In genomic region chr20:62045529-62046277, GRCh38 we compare ENCODE assay signal across 18 cellular contexts.
"Had no signal": no experiment of that assay in that cellular context is flagged by ENCODE, and none has a peak within 500 bp of the region (broad histone marks: within the 10 kb centered on the region; RNA-seq: fewer than 3 reads in every experiment).

No MANE protein-coding gene starts in this region.

- H3K4me3 ChIP-seq: cardiac muscle cell, right atrium auricular region, skin epidermis, transverse colon had no signal

- H3K27me3 Mint-ChIP-seq: activated CD8-positive, alpha-beta T cell treated with anti-CD3 and anti-CD28 coated beads for 36 hours; activated naive CD8-positive, alpha-beta T cell treated with anti-CD3 and anti-CD28 coated beads, Interleukin-2, amount 50 U/mL, for 24 hours; naive B cell; stimulated activated memory B cell treated with anti-CD40 and anti-IgM and Interleukin-4, amounts not matched to agents 10 μg/mL and 1 μg/mL and 100 μg/mL, for 72 hours had no signal

- H3K27me3 ChIP-seq: cardiac muscle cell, right atrium auricular region, transverse colon had no signal

- ATAC-seq: activated CD8-positive, alpha-beta T cell treated with anti-CD3 and anti-CD28 coated beads for 36 hours; activated naive CD8-positive, alpha-beta T cell treated with anti-CD3 and anti-CD28 coated beads, Interleukin-2, amount 50 U/mL, for 24 hours; stimulated activated memory B cell treated with anti-CD40 and anti-IgM and Interleukin-4, amounts not matched to agents 10 μg/mL and 1 μg/mL and 100 μg/mL, for 72 hours had no signal

- FAIRE-seq: astrocyte had no signal

- H3K9me3 Mint-ChIP-seq: activated CD8-positive, alpha-beta T cell treated with anti-CD3 and anti-CD28 coated beads for 36 hours; activated naive CD8-positive, alpha-beta T cell treated with anti-CD3 and anti-CD28 coated beads, Interleukin-2, amount 50 U/mL, for 24 hours; activated T-helper 1 cell treated with anti-CD3 and anti-CD28 coated beads, Interleukin-12 subunit alpha, Interleukin-12 subunit beta, Interleukin-2, Interleukin-4 antibody, amounts not matched to agents 30 ng/mL and 10 ng/mL and 1 ng/mL, durations not matched to agents 14 hours and 24 hours and 36 hours; naive B cell; stimulated activated memory B cell treated with anti-CD40 and anti-IgM and Interleukin-4, amounts not matched to agents 10 μg/mL and 1 μg/mL and 100 μg/mL, for 72 hours had no signal

- H3K27ac Mint-ChIP-seq: activated CD8-positive, alpha-beta T cell treated with anti-CD3 and anti-CD28 coated beads for 36 hours; activated naive CD8-positive, alpha-beta T cell treated with anti-CD3 and anti-CD28 coated beads, Interleukin-2, amount 50 U/mL, for 24 hours; activated T-helper 1 cell treated with anti-CD3 and anti-CD28 coated beads, Interleukin-12 subunit alpha, Interleukin-12 subunit beta, Interleukin-2, Interleukin-4 antibody, amounts not matched to agents 30 ng/mL and 10 ng/mL and 1 ng/mL, durations not matched to agents 14 hours and 24 hours and 36 hours; stimulated activated memory B cell treated with anti-CD40 and anti-IgM and Interleukin-4, amounts not matched to agents 10 μg/mL and 1 μg/mL and 100 μg/mL, for 72 hours had no signal

- H3K4me1 ChIP-seq: transverse colon had no signal

- H3K36me3 ChIP-seq: cardiac muscle cell, right atrium auricular region, transverse colon, WERI-Rb-1 had no signal

- H3K27ac ChIP-seq: cardiac muscle cell, right atrium auricular region, skin epidermis, transverse colon, WERI-Rb-1 had no signal

- H3K4me3 Mint-ChIP-seq: activated CD8-positive, alpha-beta T cell treated with anti-CD3 and anti-CD28 coated beads for 36 hours; activated naive CD8-positive, alpha-beta T cell treated with anti-CD3 and anti-CD28 coated beads, Interleukin-2, amount 50 U/mL, for 24 hours; activated T-helper 1 cell treated with anti-CD3 and anti-CD28 coated beads, Interleukin-12 subunit alpha, Interleukin-12 subunit beta, Interleukin-2, Interleukin-4 antibody, amounts not matched to agents 30 ng/mL and 10 ng/mL and 1 ng/mL, durations not matched to agents 14 hours and 24 hours and 36 hours; stimulated activated memory B cell treated with anti-CD40 and anti-IgM and Interleukin-4, amounts not matched to agents 10 μg/mL and 1 μg/mL and 100 μg/mL, for 72 hours had no signal

- DNase-seq: activated CD4-positive, alpha-beta T cell treated with anti-CD3 and anti-CD28 coated beads for 4 hours; activated CD8-positive, alpha-beta memory T cell treated with anti-CD3 and anti-CD28 coated beads, Interleukin-2, amount 50 U/mL, for 48 hours; activated CD8-positive, alpha-beta T cell treated with anti-CD3 and anti-CD28 coated beads for 36 hours; activated naive CD4-positive, alpha-beta T cell treated with Interleukin-2 at 50 U/mL for 16 hours; activated naive CD8-positive, alpha-beta T cell treated with anti-CD3 and anti-CD28 coated beads, Interleukin-2, amount 50 U/mL, for 24 hours; cortex of kidney; effector CD8-positive, alpha-beta T cell; hippocampal formation; naive B cell; T-helper 1 cell; transverse colon; WERI-Rb-1 had no signal

- H3K9me3 ChIP-seq: right atrium auricular region, transverse colon had no signal
